ENCODE assay signal across 1 cellular context in the genomic region with DNA sequence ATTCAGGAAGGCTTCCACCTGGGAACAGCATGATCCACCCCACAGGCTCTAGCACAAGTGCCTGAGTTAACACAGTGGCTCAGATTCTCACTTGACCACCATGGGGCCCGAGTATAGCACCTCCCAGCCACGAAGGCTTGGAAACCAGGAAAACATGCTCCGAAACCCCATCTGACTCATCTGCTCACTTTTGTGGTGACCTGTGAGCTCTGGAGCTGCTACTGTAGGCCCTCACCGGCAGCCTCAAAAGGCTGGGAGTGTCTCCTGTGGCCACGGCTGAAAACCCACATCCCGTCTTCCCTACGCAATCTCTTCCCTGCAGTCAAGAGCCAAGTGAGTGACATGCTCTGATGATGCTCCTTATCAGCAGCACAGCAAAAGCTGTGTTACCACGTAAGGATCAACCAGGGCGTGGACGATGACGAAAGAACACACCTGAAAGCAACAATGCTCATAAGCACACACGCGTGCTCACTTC.
TF ChIP-seq lines count a peak whose summit lies in the region.

No MANE protein-coding gene starts in this region.

TF ChIP-seq in K562, 482 proteins besides CTCF, POLR2A, EP300 and RAD21 (continued from another document and continues in another):
- TF ChIP-seq, protein P1, sequence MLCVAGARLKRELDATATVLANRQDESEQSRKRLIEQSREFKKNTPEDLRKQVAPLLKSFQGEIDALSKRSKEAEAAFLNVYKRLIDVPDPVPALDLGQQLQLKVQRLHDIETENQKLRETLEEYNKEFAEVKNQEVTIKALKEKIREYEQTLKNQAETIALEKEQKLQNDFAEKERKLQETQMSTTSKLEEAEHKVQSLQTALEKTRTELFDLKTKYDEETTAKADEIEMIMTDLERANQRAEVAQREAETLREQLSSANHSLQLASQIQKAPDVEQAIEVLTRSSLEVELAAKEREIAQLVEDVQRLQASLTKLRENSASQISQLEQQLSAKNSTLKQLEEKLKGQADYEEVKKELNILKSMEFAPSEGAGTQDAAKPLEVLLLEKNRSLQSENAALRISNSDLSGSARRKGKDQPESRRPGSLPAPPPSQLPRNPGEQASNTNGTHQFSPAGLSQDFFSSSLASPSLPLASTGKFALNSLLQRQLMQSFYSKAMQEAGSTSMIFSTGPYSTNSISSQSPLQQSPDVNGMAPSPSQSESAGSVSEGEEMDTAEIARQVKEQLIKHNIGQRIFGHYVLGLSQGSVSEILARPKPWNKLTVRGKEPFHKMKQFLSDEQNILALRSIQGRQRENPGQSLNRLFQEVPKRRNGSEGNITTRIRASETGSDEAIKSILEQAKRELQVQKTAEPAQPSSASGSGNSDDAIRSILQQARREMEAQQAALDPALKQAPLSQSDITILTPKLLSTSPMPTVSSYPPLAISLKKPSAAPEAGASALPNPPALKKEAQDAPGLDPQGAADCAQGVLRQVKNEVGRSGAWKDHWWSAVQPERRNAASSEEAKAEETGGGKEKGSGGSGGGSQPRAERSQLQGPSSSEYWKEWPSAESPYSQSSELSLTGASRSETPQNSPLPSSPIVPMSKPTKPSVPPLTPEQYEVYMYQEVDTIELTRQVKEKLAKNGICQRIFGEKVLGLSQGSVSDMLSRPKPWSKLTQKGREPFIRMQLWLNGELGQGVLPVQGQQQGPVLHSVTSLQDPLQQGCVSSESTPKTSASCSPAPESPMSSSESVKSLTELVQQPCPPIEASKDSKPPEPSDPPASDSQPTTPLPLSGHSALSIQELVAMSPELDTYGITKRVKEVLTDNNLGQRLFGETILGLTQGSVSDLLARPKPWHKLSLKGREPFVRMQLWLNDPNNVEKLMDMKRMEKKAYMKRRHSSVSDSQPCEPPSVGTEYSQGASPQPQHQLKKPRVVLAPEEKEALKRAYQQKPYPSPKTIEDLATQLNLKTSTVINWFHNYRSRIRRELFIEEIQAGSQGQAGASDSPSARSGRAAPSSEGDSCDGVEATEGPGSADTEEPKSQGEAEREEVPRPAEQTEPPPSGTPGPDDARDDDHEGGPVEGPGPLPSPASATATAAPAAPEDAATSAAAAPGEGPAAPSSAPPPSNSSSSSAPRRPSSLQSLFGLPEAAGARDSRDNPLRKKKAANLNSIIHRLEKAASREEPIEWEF (CRISPR knock-in tag; IDR thresholded peaks at IDR 0.05), result no peak
- TF ChIP-seq ZFX (CRISPR knock-in tag; IDR thresholded peaks at IDR 0.05) (0 out of 2 replicates have a peak, but pooled peaks have one; percentile 23), NCOA1 (IDR thresholded peaks at IDR 0.05; ENCODE audit: low read depth) (peak; percentile 96), NFE2L1 (tag; IDR thresholded peaks at IDR 0.05; ENCODE audit: borderline replicate concordance, low read depth) (no peak), SMAD3 (CRISPR knock-in tag; conservative IDR thresholded peaks at IDR 0.05) (no peak), HNRNPH1 (optimal IDR thresholded peaks at IDR 0.05; ENCODE audit: low read depth, low read length) (no peak), SMC3 (conservative IDR thresholded peaks at IDR 0.05; ENCODE audit: insufficient read depth, low read depth, low read length) (no peak), NRF1 (conservative IDR thresholded peaks at IDR 0.05 in 1 of 2, IDR thresholded peaks at IDR 0.05 in 1 of 2) (peak; percentile 73 to 79), WHSC1 (IDR thresholded peaks at IDR 0.05; ENCODE audit: low read length) (no peak), DEAF1 (CRISPR knock-in tag; IDR thresholded peaks at IDR 0.05) (no peak), NCOR1 (IDR thresholded peaks at IDR 0.05) (peak; percentile 90), ZNF586 (CRISPR knock-in tag; conservative IDR thresholded peaks at IDR 0.05) (no peak), ATF3 (IDR thresholded peaks at IDR 0.05) (peak; percentile 93), ATF3 (CRISPR knock-in tag; conservative IDR thresholded peaks at IDR 0.05) (peak; percentile 83), CBFB (CRISPR knock-in tag; IDR thresholded peaks at IDR 0.05) (peak; percentile 99), AFF1 (IDR thresholded peaks at IDR 0.05; ENCODE audit: low read depth in 1 of 2, partially characterized antibody in 2 of 2) (peak; percentile 19 to 61), ZC3H8 (IDR thresholded peaks at IDR 0.05) (no peak), MLLT1 (IDR thresholded peaks at IDR 0.05) (peak in 1 of 2 experiments; percentile 94; a peak in 2 of 4 replicates), CREM (IDR thresholded peaks at IDR 0.05; ENCODE audit: low read depth) (peak; percentile 99), ZFP36 (IDR thresholded peaks at IDR 0.05; ENCODE audit: low read depth, low read length, partially characterized antibody) (no peak), MITF (IDR thresholded peaks at IDR 0.05) (peak; percentile 42)
- TF ChIP-seq, protein P2, sequence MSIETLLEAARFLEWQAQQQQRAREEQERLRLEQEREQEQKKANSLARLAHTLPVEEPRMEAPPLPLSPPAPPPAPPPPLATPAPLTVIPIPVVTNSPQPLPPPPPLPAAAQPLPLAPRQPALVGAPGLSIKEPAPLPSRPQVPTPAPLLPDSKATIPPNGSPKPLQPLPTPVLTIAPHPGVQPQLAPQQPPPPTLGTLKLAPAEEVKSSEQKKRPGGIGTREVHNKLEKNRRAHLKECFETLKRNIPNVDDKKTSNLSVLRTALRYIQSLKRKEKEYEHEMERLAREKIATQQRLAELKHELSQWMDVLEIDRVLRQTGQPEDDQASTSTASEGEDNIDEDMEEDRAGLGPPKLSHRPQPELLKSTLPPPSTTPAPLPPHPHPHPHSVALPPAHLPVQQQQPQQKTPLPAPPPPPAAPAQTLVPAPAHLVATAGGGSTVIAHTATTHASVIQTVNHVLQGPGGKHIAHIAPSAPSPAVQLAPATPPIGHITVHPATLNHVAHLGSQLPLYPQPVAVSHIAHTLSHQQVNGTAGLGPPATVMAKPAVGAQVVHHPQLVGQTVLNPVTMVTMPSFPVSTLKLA (conservative IDR thresholded peaks at IDR 0.05), result peak in 1 of 2 experiments; percentile 76; a peak in 2 of 4 replicates
- TF ChIP-seq, protein P3, sequence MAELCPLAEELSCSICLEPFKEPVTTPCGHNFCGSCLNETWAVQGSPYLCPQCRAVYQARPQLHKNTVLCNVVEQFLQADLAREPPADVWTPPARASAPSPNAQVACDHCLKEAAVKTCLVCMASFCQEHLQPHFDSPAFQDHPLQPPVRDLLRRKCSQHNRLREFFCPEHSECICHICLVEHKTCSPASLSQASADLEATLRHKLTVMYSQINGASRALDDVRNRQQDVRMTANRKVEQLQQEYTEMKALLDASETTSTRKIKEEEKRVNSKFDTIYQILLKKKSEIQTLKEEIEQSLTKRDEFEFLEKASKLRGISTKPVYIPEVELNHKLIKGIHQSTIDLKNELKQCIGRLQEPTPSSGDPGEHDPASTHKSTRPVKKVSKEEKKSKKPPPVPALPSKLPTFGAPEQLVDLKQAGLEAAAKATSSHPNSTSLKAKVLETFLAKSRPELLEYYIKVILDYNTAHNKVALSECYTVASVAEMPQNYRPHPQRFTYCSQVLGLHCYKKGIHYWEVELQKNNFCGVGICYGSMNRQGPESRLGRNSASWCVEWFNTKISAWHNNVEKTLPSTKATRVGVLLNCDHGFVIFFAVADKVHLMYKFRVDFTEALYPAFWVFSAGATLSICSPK (IDR thresholded peaks at IDR 0.05; ENCODE audit: borderline replicate concordance), result no peak
- TF ChIP-seq, protein P4, sequence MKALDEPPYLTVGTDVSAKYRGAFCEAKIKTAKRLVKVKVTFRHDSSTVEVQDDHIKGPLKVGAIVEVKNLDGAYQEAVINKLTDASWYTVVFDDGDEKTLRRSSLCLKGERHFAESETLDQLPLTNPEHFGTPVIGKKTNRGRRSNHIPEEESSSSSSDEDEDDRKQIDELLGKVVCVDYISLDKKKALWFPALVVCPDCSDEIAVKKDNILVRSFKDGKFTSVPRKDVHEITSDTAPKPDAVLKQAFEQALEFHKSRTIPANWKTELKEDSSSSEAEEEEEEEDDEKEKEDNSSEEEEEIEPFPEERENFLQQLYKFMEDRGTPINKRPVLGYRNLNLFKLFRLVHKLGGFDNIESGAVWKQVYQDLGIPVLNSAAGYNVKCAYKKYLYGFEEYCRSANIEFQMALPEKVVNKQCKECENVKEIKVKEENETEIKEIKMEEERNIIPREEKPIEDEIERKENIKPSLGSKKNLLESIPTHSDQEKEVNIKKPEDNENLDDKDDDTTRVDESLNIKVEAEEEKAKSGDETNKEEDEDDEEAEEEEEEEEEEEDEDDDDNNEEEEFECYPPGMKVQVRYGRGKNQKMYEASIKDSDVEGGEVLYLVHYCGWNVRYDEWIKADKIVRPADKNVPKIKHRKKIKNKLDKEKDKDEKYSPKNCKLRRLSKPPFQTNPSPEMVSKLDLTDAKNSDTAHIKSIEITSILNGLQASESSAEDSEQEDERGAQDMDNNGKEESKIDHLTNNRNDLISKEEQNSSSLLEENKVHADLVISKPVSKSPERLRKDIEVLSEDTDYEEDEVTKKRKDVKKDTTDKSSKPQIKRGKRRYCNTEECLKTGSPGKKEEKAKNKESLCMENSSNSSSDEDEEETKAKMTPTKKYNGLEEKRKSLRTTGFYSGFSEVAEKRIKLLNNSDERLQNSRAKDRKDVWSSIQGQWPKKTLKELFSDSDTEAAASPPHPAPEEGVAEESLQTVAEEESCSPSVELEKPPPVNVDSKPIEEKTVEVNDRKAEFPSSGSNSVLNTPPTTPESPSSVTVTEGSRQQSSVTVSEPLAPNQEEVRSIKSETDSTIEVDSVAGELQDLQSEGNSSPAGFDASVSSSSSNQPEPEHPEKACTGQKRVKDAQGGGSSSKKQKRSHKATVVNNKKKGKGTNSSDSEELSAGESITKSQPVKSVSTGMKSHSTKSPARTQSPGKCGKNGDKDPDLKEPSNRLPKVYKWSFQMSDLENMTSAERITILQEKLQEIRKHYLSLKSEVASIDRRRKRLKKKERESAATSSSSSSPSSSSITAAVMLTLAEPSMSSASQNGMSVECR (CRISPR knock-in tag; IDR thresholded peaks at IDR 0.05), result peak; percentile 67; the same call in 1 of the 2 replicates
